Comparison of ENCODE assay signal across 16 cellular contexts in genomic region chr3:123816673-123817207, GRCh38.
DNase-seq lines count a peak whose midpoint lies in the region; ATAC-seq and TF ChIP-seq lines count a peak whose summit lies in the region.
"Had no signal": no experiment of that assay in that cellular context is flagged by ENCODE, and none has a peak within 500 bp of the region (broad histone marks: within the 10 kb centered on the region; RNA-seq: fewer than 3 reads in every experiment).

No MANE protein-coding gene starts in this region.

- H3K4me1 ChIP-seq in SK-N-SH (ENCODE audit: control insufficient read depth in 1 of 2, insufficient read depth in 2 of 2, low read depth in 1 of 2, low read length in 1 of 2) (peaks cover 13 to 52% of the 10 kb centered on the region in 2 experiments; a peak in 3 of 4 replicates), skeletal muscle tissue (ENCODE audit: control insufficient read depth in 3 of 3, insufficient read depth in 3 of 3, low read length in 3 of 3) (peaks cover 12 to 24% (median 13%) of the 10 kb centered on the region in 3 donors), mucosa of descending colon (ENCODE audit: low read depth) (no peaks in the 10 kb centered on the region)

- H3K36me3 ChIP-seq in SK-N-SH (replicated peaks in 1 of 2; ENCODE audit: control insufficient read depth in 1 of 2, insufficient read depth in 2 of 2, low read length in 1 of 2), result peaks cover 36 to 59% of the 10 kb centered on the region in 2 experiments
- H3K36me3 ChIP-seq in skeletal muscle tissue (ENCODE audit: control insufficient read depth in 3 of 3, insufficient read depth in 3 of 3, low read length in 3 of 3), result no peaks in the 10 kb centered on the region
- no peaks in the 10 kb centered on the region for H3K36me3 ChIP-seq in mucosa of descending colon (ENCODE audit: low read depth)
- H3K36me3 ChIP-seq: WERI-Rb-1 had no signal

- peaks cover 23% of the 10 kb centered on the region for H3K27me3 Mint-ChIP-seq in activated naive CD4-positive, alpha-beta T cell treated with anti-CD3 and anti-CD28 coated beads, Interleukin-2, amount 10 ng/mL, durations not matched to agents 7 days and 5 days

- peak overlapping the region; percentile 65; the same call in 1 of the 2 replicates for H3K4me2 ChIP-seq in SK-N-SH

- H3K27me3 ChIP-seq in SK-N-SH (ENCODE audit: insufficient read depth) (no peaks in the 10 kb centered on the region), skeletal muscle tissue (ENCODE audit: control insufficient read depth in 3 of 3, insufficient read depth in 3 of 3, low read length in 3 of 3) (no peaks in the 10 kb centered on the region)

- H3K27ac ChIP-seq in SK-N-SH (ENCODE audit: low read depth in 2 of 2, low read length in 1 of 2), result peak overlapping the region; percentile 91; a peak in 3 of 4 replicates
- H3K27ac ChIP-seq in skeletal muscle tissue (ENCODE audit: low read depth, low read length), result peak overlapping the region; percentile 54
- H3K27ac ChIP-seq: WERI-Rb-1 had no signal

- intact Hi-C loops in mucosa of descending colon (cut with DNase I, micrococcal nuclease), result no loop called here

- POLR2A ChIA-PET in SK-N-SH (lab: Yijun Ruan, JAX), result no interaction called here

- H3K27ac Mint-ChIP-seq in activated naive CD4-positive, alpha-beta T cell treated with anti-CD3 and anti-CD28 coated beads, Interleukin-2, amount 10 ng/mL, durations not matched to agents 7 days and 5 days, result no peak overlapping the region
- H3K27ac Mint-ChIP-seq: naive thymus-derived CD8-positive, alpha-beta T cell had no signal

- no peaks in the 10 kb centered on the region for H4K20me1 ChIP-seq in SK-N-SH (ENCODE audit: insufficient read depth)

- no peaks in the 10 kb centered on the region for H3K36me3 Mint-ChIP-seq in activated naive CD4-positive, alpha-beta T cell treated with anti-CD3 and anti-CD28 coated beads, Interleukin-2, amount 10 ng/mL, durations not matched to agents 7 days and 5 days
- H3K36me3 Mint-ChIP-seq: naive thymus-derived CD8-positive, alpha-beta T cell had no signal

- no peaks in the 10 kb centered on the region for H3K9me2 ChIP-seq in SK-N-SH

- ATAC-seq in mucosa of descending colon, result no peak
- ATAC-seq in GM19328 (IDR thresholded peaks at IDR 0.05; ENCODE audit: unreplicated experiment), result no peak

- TF ChIP-seq RAD21 in SK-N-SH (IDR thresholded peaks at IDR 0.05; ENCODE audit: low read length), result no peak

- H3K4me3 ChIP-seq in SK-N-SH (ENCODE audit: low read depth in 2 of 2, low read length in 1 of 2) (no peak overlapping the region), fibroblast of pulmonary artery (replicated peaks; ENCODE audit: low read depth, low read length) (no peak overlapping the region), skeletal muscle tissue (ENCODE audit: low read length in 3 of 3) (no peak overlapping the region), mucosa of descending colon (no peak overlapping the region)

- peak; percentile 50 to 97 for TF ChIP-seq EP300 in SK-N-SH (IDR thresholded peaks at IDR 0.05; ENCODE audit: borderline replicate concordance in 1 of 2, low read depth in 1 of 2, low read length in 1 of 2)

- H2AFZ ChIP-seq in SK-N-SH (ENCODE audit: low read depth), result no peak overlapping the region

- H3K9ac ChIP-seq in SK-N-SH (peak overlapping the region; percentile 56; the same call in 1 of the 2 replicates), skeletal muscle tissue (ENCODE audit: low read depth in 1 of 3, low read length in 3 of 3) (no peak overlapping the region)

- H3K4me1 Mint-ChIP-seq in activated naive CD4-positive, alpha-beta T cell treated with anti-CD3 and anti-CD28 coated beads, Interleukin-2, amount 10 ng/mL, durations not matched to agents 7 days and 5 days, result no peaks in the 10 kb centered on the region
- H3K4me1 Mint-ChIP-seq: naive thymus-derived CD8-positive, alpha-beta T cell had no signal

- H3K79me2 ChIP-seq in SK-N-SH (ENCODE audit: insufficient read depth), result peaks cover 55% of the 10 kb centered on the region

- H3K9me3 Mint-ChIP-seq in activated naive CD4-positive, alpha-beta T cell treated with anti-CD3 and anti-CD28 coated beads, Interleukin-2, amount 10 ng/mL, durations not matched to agents 7 days and 5 days, result no peaks in the 10 kb centered on the region
- H3K9me3 Mint-ChIP-seq: naive thymus-derived CD8-positive, alpha-beta T cell had no signal

- TF ChIP-seq CTCF in SK-N-SH (IDR thresholded peaks at IDR 0.05), result no peak
- TF ChIP-seq CTCF in fibroblast of pulmonary artery (IDR thresholded peaks at IDR 0.05; ENCODE audit: low read length, missing control alignments), result no peak
- no peak for TF ChIP-seq CTCF in mucosa of descending colon (IDR thresholded peaks at IDR 0.05)

- H3K4me3 Mint-ChIP-seq in activated naive CD4-positive, alpha-beta T cell treated with anti-CD3 and anti-CD28 coated beads, Interleukin-2, amount 10 ng/mL, durations not matched to agents 7 days and 5 days, result no peak overlapping the region
- H3K4me3 Mint-ChIP-seq: naive thymus-derived CD8-positive, alpha-beta T cell had no signal

- DNase-seq in GM04504 (ENCODE audit: low read depth) (peak; percentile 76), SK-N-SH (no peak), fibroblast of pulmonary artery (ENCODE audit: low read depth) (peak; percentile 89), mucosa of descending colon (no peak), activated gamma-delta T cell treated with Interleukin-2 at 50 U/mL for 16 hours (no peak)
- no peak for DNase-seq in activated naive CD4-positive, alpha-beta T cell treated with anti-CD3 and anti-CD28 coated beads, Interleukin-2, amount 10 ng/mL, durations not matched to agents 7 days and 5 days
- DNase-seq: activated T-cell treated with anti-CD3 and anti-CD28 coated beads, Interleukin-2, amount 50 U/mL, for 48 hours; cerebellar nuclear complex; COR-L47; hippocampal formation; naive thymus-derived CD8-positive, alpha-beta T cell; NCI-H2107; stimulated activated naive CD4-positive, alpha-beta T cell treated with Interleukin-2 at 50 U/mL for 16 hours; WERI-Rb-1 had no signal

- CTCF ChIA-PET in SK-N-SH (lab: Yijun Ruan, JAX), result interaction anchor here (1.5 kb wide), 1 partner anchor 14 kb away, joined by 5 read pairs; no protein-coding TSS in a partner anchor
- CTCF ChIA-PET in activated naive CD4-positive, alpha-beta T cell treated with anti-CD3 and anti-CD28 coated beads, Interleukin-2, amount 10 ng/mL, durations not matched to agents 7 days and 5 days (lab: Charles Lee), result interaction anchor here (1.1 kb wide), 1 partner anchor 16 kb away, joined by 3 read pairs; no protein-coding TSS in a partner anchor

- H3K9me3 ChIP-seq in SK-N-SH (no peaks in the 10 kb centered on the region), skeletal muscle tissue (ENCODE audit: control insufficient read depth in 3 of 3, low read length in 3 of 3) (no peaks in the 10 kb centered on the region), mucosa of descending colon (no peaks in the 10 kb centered on the region)

- peaks cover 67% of the 10 kb centered on the region for H3F3A ChIP-seq in SK-N-SH (replicated peaks; ENCODE audit: insufficient read depth)

- 19% methylated on average over 5 of the region's 5 CpGs for WGBS in SK-N-SH (ENCODE audit: low lambda C conversion rate)

TF ChIP-seq in SK-N-SH, 30 proteins besides CTCF, POLR2A, EP300 and RAD21 (continues in another document):
- TF ChIP-seq MXI1 (IDR thresholded peaks at IDR 0.05; ENCODE audit: low read depth, low read length) (no peak), GABPA (IDR thresholded peaks at IDR 0.05; ENCODE audit: low read depth) (peak; percentile 35), IRF3 (IDR thresholded peaks at IDR 0.05; ENCODE audit: low read depth, low read length) (no peak), FOXJ3 (CRISPR knock-in tag; IDR thresholded peaks at IDR 0.05) (no peak), FOSL2 (IDR thresholded peaks at IDR 0.05; ENCODE audit: borderline replicate concordance, low read depth) (peak; percentile 55; the same call in 1 of the 2 replicates), NRF1 (IDR thresholded peaks at IDR 0.05; ENCODE audit: low read depth, low read length) (no peak), MEF2A (IDR thresholded peaks at IDR 0.05; ENCODE audit: borderline replicate concordance, low read depth) (peak; percentile 87; the same call in 1 of the 2 replicates), CHD2 (IDR thresholded peaks at IDR 0.05; ENCODE audit: low read length, partially characterized antibody) (no peak), SMC3 (IDR thresholded peaks at IDR 0.05; ENCODE audit: low read depth, low read length) (no peak), RFX5 (IDR thresholded peaks at IDR 0.05; ENCODE audit: low read length) (no peak), RXRA (IDR thresholded peaks at IDR 0.05; ENCODE audit: borderline replicate concordance, low read depth) (peak; percentile 76; the same call in 1 of the 2 replicates), TAF1 (IDR thresholded peaks at IDR 0.05; ENCODE audit: borderline replicate concordance, low read depth, low read length) (0 out of 2 replicates have a peak, but pooled peaks have one; percentile 28), NFIC (IDR thresholded peaks at IDR 0.05; ENCODE audit: borderline replicate concordance) (peak; percentile 92), USF1 (IDR thresholded peaks at IDR 0.05; ENCODE audit: borderline replicate concordance, low read depth) (0 out of 2 replicates have a peak, but pooled peaks have one; percentile 25), FOXM1 (IDR thresholded peaks at IDR 0.05; ENCODE audit: low read depth) (no peak), RCOR1 (IDR thresholded peaks at IDR 0.05; ENCODE audit: low read length) (no peak), SIN3A (IDR thresholded peaks at IDR 0.05; ENCODE audit: borderline replicate concordance, low read depth, low read length) (peak; percentile 28; the same call in 1 of the 2 replicates), YY1 (IDR thresholded peaks at IDR 0.05; ENCODE audit: low read depth) (no peak), GATA2 (CRISPR knock-in tag; IDR thresholded peaks at IDR 0.05) (no peak), TEAD4 (IDR thresholded peaks at IDR 0.05; ENCODE audit: borderline replicate concordance, insufficient read depth) (peak; percentile 93)

Comparison
In these comparisons a context has a peak if more than half of its experiments do, and no peak if none do; other contexts are left out.
1. DNase-seq: peak in GM04504 (single experiment) and fibroblast of pulmonary artery (single experiment); none in SK-N-SH (single experiment), mucosa of descending colon (0 of 3), activated gamma-delta T cell treated with Interleukin-2 at 50 U/mL for 16 hours (single experiment) and activated naive CD4-positive, alpha-beta T cell treated with anti-CD3 and anti-CD28 coated beads, Interleukin-2, amount 10 ng/mL, durations not matched to agents 7 days and 5 days (single experiment).